1 cellular context compared by ENCODE assay signal in the genomic region with DNA sequence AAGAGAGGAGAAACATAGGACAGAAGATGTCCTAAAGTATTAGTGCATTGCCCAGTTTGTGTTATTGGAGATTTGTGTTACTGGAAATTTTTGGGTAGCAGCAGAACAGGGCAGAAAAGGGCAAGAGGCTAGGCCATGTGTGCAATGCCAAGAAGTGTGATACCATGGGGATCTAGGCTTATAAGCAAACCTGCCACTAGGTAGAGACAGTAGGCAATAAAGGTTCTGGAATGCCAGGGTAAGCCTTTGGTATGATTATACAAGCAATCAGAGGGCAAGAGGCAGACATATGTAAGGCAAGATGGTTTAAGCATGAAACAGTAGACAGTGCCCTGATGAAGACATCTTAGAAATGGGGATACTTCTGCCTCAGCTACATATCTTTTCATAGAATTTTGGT.
TF ChIP-seq lines count a peak whose summit lies in the region.

No MANE protein-coding gene starts in this region.

TF ChIP-seq in SK-N-SH treated with all-trans-retinoic acid at 6 μM for 48 hours, 23 proteins besides CTCF, POLR2A, EP300 and RAD21 (continued from another document):
- no peak for TF ChIP-seq TSHZ2 (CRISPR knock-in tag; IDR thresholded peaks at IDR 0.05)
- no peak for TF ChIP-seq ZNF70 (CRISPR knock-in tag; IDR thresholded peaks at IDR 0.05)
- no peak for TF ChIP-seq RARB (CRISPR knock-in tag; IDR thresholded peaks at IDR 0.05)
TF ChIP-seq in SK-N-SH treated with all-trans-retinoic acid at 6 μM for 48 hours: peak in this region for 0.
